In the genomic region with DNA sequence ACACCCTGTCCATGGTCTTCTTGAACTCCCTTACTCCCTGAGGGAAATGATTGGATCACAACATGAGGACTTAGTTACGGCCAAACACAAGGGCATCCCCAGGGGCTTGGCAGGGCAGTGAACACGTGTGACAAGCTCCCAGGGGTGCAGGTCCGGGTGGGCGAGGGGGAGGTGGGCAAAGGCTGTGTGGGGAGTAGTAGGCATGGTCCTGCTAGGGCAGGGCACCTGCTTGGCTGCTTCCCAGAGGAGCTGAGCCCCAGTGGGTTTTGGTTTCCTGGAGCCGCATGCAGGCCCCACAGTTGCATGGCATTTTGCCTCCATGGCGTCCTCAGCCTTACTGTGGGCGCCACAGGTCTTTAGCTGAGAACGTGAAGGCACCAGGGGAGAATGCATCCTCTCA, we compare ENCODE assay signal across 9 cellular contexts.
"Had no signal": no experiment of that assay in that cellular context is flagged by ENCODE, and none has a peak within 500 bp of the region (broad histone marks: within the 10 kb centered on the region; RNA-seq: fewer than 3 reads in every experiment).

No MANE protein-coding gene starts in this region.

- H3K27ac ChIP-seq: GM23248, HL-60 had no signal

- ATAC-seq: HCT116, HepG2 had no signal

- H3K36me3 ChIP-seq: HAP-1 had no signal

- H3K4me1 ChIP-seq: HAP-1 had no signal

- H3K9ac ChIP-seq: GM23248 had no signal

- H3K36me3 Mint-ChIP-seq: IgD-negative memory B cell had no signal

- DNase-seq: GM23248, GOT3, H7, HFFc6 had no signal

- H3K9me3 ChIP-seq: HAP-1 had no signal

- H3K4me3 ChIP-seq: GM23248, HAP-1 had no signal

- H3K4me3 Mint-ChIP-seq: HFFc6, IgD-negative memory B cell had no signal

- H3K27ac Mint-ChIP-seq: HFFc6, IgD-negative memory B cell had no signal

- H3K9me3 Mint-ChIP-seq: HFFc6, IgD-negative memory B cell had no signal

- H2AFZ ChIP-seq: GM23248 had no signal
